In genomic region chr2:112947374-112947773, GRCh38 we compare ENCODE assay signal across 27 cellular contexts. TPM values are rescaled to one million over a fixed set of nuclear protein-coding genes. Genes with fewer than 3 reads are reported as not detected.
"Had no signal": no experiment of that assay in that cellular context is flagged by ENCODE, and none has a peak within 500 bp of the region (broad histone marks: within the 10 kb centered on the region; RNA-seq: fewer than 3 reads in every experiment).

No MANE protein-coding gene starts in this region.

- ATAC-seq: activated T-helper 17 cell treated with anti-CD3 and anti-CD28 coated beads, Interleukin-2, amount 50 U/mL, for 72 hours; T-helper 17 cell had no signal

- H3K36me3 Mint-ChIP-seq: activated naive CD8-positive, alpha-beta T cell; brain had no signal

- H3K9me3 Mint-ChIP-seq: activated B cell treated with CpG ODN at 0.5 μM for 24 hours; activated CD4-positive, alpha-beta memory T cell treated with anti-CD3 and anti-CD28 coated beads, Interleukin-2, amount 10 ng/mL, durations not matched to agents 7 days and 5 days; activated naive CD4-positive, alpha-beta T cell treated with anti-CD3 and anti-CD28 coated beads for 36 hours; activated T-helper 17 cell treated with anti-CD3 and anti-CD28 coated beads, Interleukin-2, amount 50 U/mL, for 72 hours had no signal

- H3K4me3 ChIP-seq: SJSA1 had no signal

- H3K27ac Mint-ChIP-seq: activated B cell treated with CpG ODN at 0.5 μM for 24 hours; activated CD4-positive, alpha-beta memory T cell treated with anti-CD3 and anti-CD28 coated beads, Interleukin-2, amount 10 ng/mL, durations not matched to agents 7 days and 5 days; activated CD4-positive, alpha-beta T cell treated with anti-CD3 and anti-CD28 coated beads, Interleukin-2, amount 10 ng/mL, durations not matched to agents 7 days and 5 days; activated naive CD4-positive, alpha-beta T cell treated with anti-CD3 and anti-CD28 coated beads for 36 hours; activated naive CD8-positive, alpha-beta T cell; activated T-helper 17 cell treated with anti-CD3 and anti-CD28 coated beads, Interleukin-2, amount 50 U/mL, for 72 hours; brain; T-helper 17 cell had no signal

- H3K4me1 Mint-ChIP-seq: activated B cell treated with CpG ODN at 0.5 μM for 24 hours; activated CD4-positive, alpha-beta memory T cell treated with anti-CD3 and anti-CD28 coated beads, Interleukin-2, amount 10 ng/mL, durations not matched to agents 7 days and 5 days; activated CD4-positive, alpha-beta T cell treated with anti-CD3 and anti-CD28 coated beads, Interleukin-2, amount 10 ng/mL, durations not matched to agents 7 days and 5 days; activated T-helper 17 cell treated with anti-CD3 and anti-CD28 coated beads, Interleukin-2, amount 50 U/mL, for 72 hours; brain had no signal

- FAIRE-seq: astrocyte, RCC 7860 had no signal

- H3K4me3 Mint-ChIP-seq: activated B cell treated with CpG ODN at 0.5 μM for 24 hours; activated CD4-positive, alpha-beta memory T cell treated with anti-CD3 and anti-CD28 coated beads, Interleukin-2, amount 10 ng/mL, durations not matched to agents 7 days and 5 days; activated CD4-positive, alpha-beta T cell treated with anti-CD3 and anti-CD28 coated beads, Interleukin-2, amount 10 ng/mL, durations not matched to agents 7 days and 5 days; activated naive CD4-positive, alpha-beta T cell treated with anti-CD3 and anti-CD28 coated beads for 36 hours; activated naive CD8-positive, alpha-beta T cell; activated T-helper 17 cell treated with anti-CD3 and anti-CD28 coated beads, Interleukin-2, amount 50 U/mL, for 72 hours; brain; T-helper 17 cell had no signal

- DNase-seq: activated B cell treated with CpG ODN at 0.5 μM for 24 hours; activated CD4-positive, alpha-beta memory T cell treated with anti-CD3 and anti-CD28 coated beads, Interleukin-2, amount 10 ng/mL, durations not matched to agents 7 days and 5 days; activated CD4-positive, alpha-beta T cell treated with anti-CD3 and anti-CD28 coated beads for 1 hour; activated CD4-positive, alpha-beta T cell treated with anti-CD3 and anti-CD28 coated beads, Interleukin-2, amount 10 ng/mL, durations not matched to agents 7 days and 5 days; activated gamma-delta T cell; activated naive CD4-positive, alpha-beta T cell treated with anti-CD3 and anti-CD28 coated beads for 36 hours; activated T-cell treated with anti-CD3 and anti-CD28 coated beads for 4 hours; activated T-cell treated with anti-CD3 and anti-CD28 coated beads, Interleukin-2, amount 50 U/mL, for 48 hours; amygdala; cerebellar nuclear complex; MM.1S; NCI-H1105 treated with DMSO at 0.1 percent for 48 hours; NCI-H146; NCI-H1930; NCI-H510A treated with DMSO at 0.1 percent for 48 hours; NCI-H69; NK-92 treated with Interleukin-12 subunit alpha and Interleukin-12 subunit beta, amount 100 ng/mL, for 24 hours; SHP77; T-helper 17 cell; T-helper 9 cell had no signal

- H3K36me3 ChIP-seq: SJSA1 had no signal

- H3K4me1 ChIP-seq: SJSA1 had no signal

- H3K27ac ChIP-seq: SJSA1 had no signal

RNA-seq across cellular contexts. Expression of gene IL36G, which starts 30.4 kb away (rescaled TPM):
- total RNA-seq: activated B cell treated with CpG ODN at 0.5 μM for 24 hours; activated CD4-positive, alpha-beta memory T cell treated with anti-CD3 and anti-CD28 coated beads, Interleukin-2, amount 10 ng/mL, durations not matched to agents 7 days and 5 days; activated CD4-positive, alpha-beta T cell treated with anti-CD3 and anti-CD28 coated beads, Interleukin-2, amount 10 ng/mL, durations not matched to agents 7 days and 5 days; activated CD8-positive, alpha-beta memory T cell treated with anti-CD3 and anti-CD28 coated beads for 36 hours; activated naive CD4-positive, alpha-beta T cell treated with anti-CD3 and anti-CD28 coated beads for 36 hours; astrocyte; SJSA1; T-helper 17 cell had no signal

RNA-seq across cellular contexts. Expression of gene IL37, which starts 36.4 kb away (rescaled TPM):
- total RNA-seq: activated B cell treated with CpG ODN at 0.5 μM for 24 hours; activated CD4-positive, alpha-beta T cell treated with anti-CD3 and anti-CD28 coated beads, Interleukin-2, amount 10 ng/mL, durations not matched to agents 7 days and 5 days; activated CD8-positive, alpha-beta memory T cell treated with anti-CD3 and anti-CD28 coated beads for 36 hours; activated naive CD4-positive, alpha-beta T cell treated with anti-CD3 and anti-CD28 coated beads for 36 hours; astrocyte; SJSA1; T-helper 17 cell had no signal

RNA-seq across cellular contexts. Expression of gene IL36A, which starts 57.9 kb away (rescaled TPM):
- total RNA-seq: activated B cell treated with CpG ODN at 0.5 μM for 24 hours; activated CD4-positive, alpha-beta memory T cell treated with anti-CD3 and anti-CD28 coated beads, Interleukin-2, amount 10 ng/mL, durations not matched to agents 7 days and 5 days; activated CD4-positive, alpha-beta T cell treated with anti-CD3 and anti-CD28 coated beads, Interleukin-2, amount 10 ng/mL, durations not matched to agents 7 days and 5 days; activated CD8-positive, alpha-beta memory T cell treated with anti-CD3 and anti-CD28 coated beads for 36 hours; activated naive CD4-positive, alpha-beta T cell treated with anti-CD3 and anti-CD28 coated beads for 36 hours; activated T-helper 17 cell treated with anti-CD3 and anti-CD28 coated beads, Interleukin-2, amount 50 U/mL, for 72 hours; astrocyte; SJSA1; T-helper 17 cell had no signal
